In the genomic region with DNA sequence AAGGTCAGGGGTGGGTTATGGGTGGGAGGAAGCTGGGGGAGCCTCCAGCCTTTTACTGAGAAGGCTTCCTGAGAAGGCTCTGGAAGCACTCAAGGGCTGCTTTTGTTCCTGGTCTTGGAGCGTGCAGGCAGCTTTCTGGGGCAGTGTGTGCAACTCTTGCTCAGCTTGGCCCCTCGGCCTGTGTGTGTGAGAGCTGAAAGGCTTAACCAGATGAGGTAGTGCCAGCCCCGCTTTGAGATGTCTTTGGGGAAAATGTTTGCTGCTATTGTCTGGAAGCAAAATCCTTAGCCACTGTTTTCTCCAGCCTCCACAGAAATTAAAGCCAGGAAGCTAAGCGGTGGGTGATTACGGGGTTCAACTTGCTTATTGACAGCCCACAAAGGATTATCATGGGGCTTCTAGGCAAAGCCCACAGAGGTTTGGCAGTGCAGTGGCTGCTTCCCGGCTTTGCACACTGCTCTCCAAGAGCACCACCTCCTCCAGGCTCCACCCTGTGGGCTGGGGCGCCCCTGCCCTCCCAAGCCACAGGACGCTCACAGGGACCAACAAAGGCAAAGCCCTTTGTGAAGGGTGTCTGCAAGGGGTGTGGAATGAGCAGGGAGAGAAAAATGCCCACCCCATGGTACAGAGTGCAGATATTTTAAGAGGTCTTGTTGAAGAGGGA, we compare ENCODE assay signal across 14 cellular contexts.
DNase-seq lines count a peak whose midpoint lies in the region; TF ChIP-seq lines count a peak whose summit lies in the region.
"Had no signal": no experiment of that assay in that cellular context is flagged by ENCODE, and none has a peak within 500 bp of the region (broad histone marks: within the 10 kb centered on the region; RNA-seq: fewer than 3 reads in every experiment).

No MANE protein-coding gene starts in this region.

- H3K23ac ChIP-seq in neuronal stem cell (ENCODE audit: low read depth, low read length, poor library complexity) = no peak overlapping the region

- H4K8ac ChIP-seq in neuronal stem cell (ENCODE audit: low read depth, low read length) = no peak overlapping the region

- H3K9ac ChIP-seq in endodermal cell (ENCODE audit: extremely low read depth, low read length, poor library complexity, severe bottlenecking) (no peak overlapping the region), neuronal stem cell (ENCODE audit: low read depth, low read length, poor library complexity) (no peak overlapping the region)

- H3K14ac ChIP-seq in neuronal stem cell (ENCODE audit: low read length) = no peak overlapping the region

- no peaks in the 10 kb centered on the region for H3K36me3 ChIP-seq in KOPT-K1 (ENCODE audit: insufficient read depth, low read length)
- no peaks in the 10 kb centered on the region for H3K36me3 ChIP-seq in endodermal cell (ENCODE audit: control insufficient read depth, insufficient read depth, low read length)
- no peaks in the 10 kb centered on the region for H3K36me3 ChIP-seq in neuronal stem cell (replicated peaks in 1 of 2; ENCODE audit: control insufficient read depth in 2 of 2, insufficient read depth in 2 of 2, low read length in 2 of 2)
- H3K36me3 ChIP-seq: SJCRH30 had no signal

- H3K4me2 ChIP-seq in neuronal stem cell (ENCODE audit: insufficient read depth, low read length, poor library complexity, severe bottlenecking) = peak overlapping the region; percentile 20

- H2BK12ac ChIP-seq in neuronal stem cell (ENCODE audit: low read length) = no peak overlapping the region

- no peaks in the 10 kb centered on the region for H3K36me3 Mint-ChIP-seq in endodermal cell (ENCODE audit: low read depth)

- no peaks in the 10 kb centered on the region for H3K9me3 ChIP-seq in KOPT-K1 (ENCODE audit: insufficient read depth, low read length, poor library complexity, severe bottlenecking)
- no peaks in the 10 kb centered on the region for H3K9me3 ChIP-seq in endodermal cell (ENCODE audit: control insufficient read depth, low read length)
- no peaks in the 10 kb centered on the region for H3K9me3 ChIP-seq in neuronal stem cell (replicated peaks in 1 of 2; ENCODE audit: control insufficient read depth in 2 of 2, insufficient read depth in 1 of 2, low read depth in 1 of 2, low read length in 2 of 2)
- H3K9me3 ChIP-seq: SJCRH30 had no signal

- no peak overlapping the region for H3K4ac ChIP-seq in neuronal stem cell (ENCODE audit: low read length)

- H2BK120ac ChIP-seq in neuronal stem cell (ENCODE audit: low read depth, low read length) = no peak overlapping the region

- peaks cover 27% of the 10 kb centered on the region for H3K27me3 Mint-ChIP-seq in endodermal cell (ENCODE audit: insufficient read depth)

- peaks cover 4% of the 10 kb centered on the region for H3K4me1 Mint-ChIP-seq in endodermal cell

- H2BK15ac ChIP-seq in neuronal stem cell (ENCODE audit: low read length) = no peak overlapping the region

- 86% methylated on average over 8 of the region's 8 CpGs; no CpG with 5 or more reads in 1 of the 2 experiments for WGBS in endodermal cell (ENCODE audit: insufficient coverage in 1 of 2, insufficient read length in 1 of 2), 2 experiments
- no CpG with 5 or more reads among the region's 8 CpGs for WGBS in neuronal stem cell (ENCODE audit: extremely low coverage in 2 of 2, insufficient read length in 2 of 2, insufficient replicate concordance in 1 of 2), 2 donors

- H3K27me3 ChIP-seq in endodermal cell (ENCODE audit: control insufficient read depth, insufficient read depth, low read length, poor library complexity, severe bottlenecking) = peaks cover 8% of the 10 kb centered on the region
- H3K27me3 ChIP-seq in neuronal stem cell (ENCODE audit: control insufficient read depth in 3 of 3, insufficient read depth in 3 of 3, low read depth in 1 of 3, low read length in 3 of 3) = peaks cover 0 to 4% (median 0%) of the 10 kb centered on the region in 3 experiments

- H2AFZ ChIP-seq in neuronal stem cell (ENCODE audit: low read length) = peak overlapping the region; percentile 24

- no peak overlapping the region for H4K91ac ChIP-seq in neuronal stem cell (ENCODE audit: low read depth, low read length, poor library complexity)

- DNase-seq in NCI-H69 (lab: John Stamatoyannopoulos, UW) (peak; percentile 13), endodermal cell (peak; percentile 55), neuronal stem cell (ENCODE audit: low spot score) (peak; percentile 53), T-helper 9 cell (no peak), UCSD-AML1 (lab: John Stamatoyannopoulos, UW; ENCODE audit: unreplicated experiment) (no peak), NCI-H524 (lab: John Stamatoyannopoulos, UW) (no peak)
- no peak for DNase-seq in effector CD4-positive, alpha-beta T cell
- DNase-seq: COR-L47, IMR-90, NCI-H1930, NCI-H524 treated with DMSO at 0.1 percent for 48 hours, RPMI8226 had no signal

- H3K4me1 ChIP-seq in endodermal cell (ENCODE audit: control insufficient read depth, insufficient read depth, low read length) = no peaks in the 10 kb centered on the region
- peaks cover 4 to 11% of the 10 kb centered on the region in 2 donors for H3K4me1 ChIP-seq in neuronal stem cell (ENCODE audit: control insufficient read depth in 2 of 2, insufficient read depth in 1 of 2, low read depth in 1 of 2, low read length in 2 of 2)
- H3K4me1 ChIP-seq: SJCRH30 had no signal

- H3K9me3 Mint-ChIP-seq in endodermal cell = no peaks in the 10 kb centered on the region

- H3K79me1 ChIP-seq in neuronal stem cell (ENCODE audit: low read depth, low read length) = no peaks in the 10 kb centered on the region

- no peak overlapping the region for H2BK5ac ChIP-seq in neuronal stem cell (ENCODE audit: low read length)

- H2AK5ac ChIP-seq in neuronal stem cell (ENCODE audit: low read depth, low read length) = no peak overlapping the region

- H3K27ac Mint-ChIP-seq in endodermal cell = no peak overlapping the region

- H3K18ac ChIP-seq in neuronal stem cell (ENCODE audit: low read length) = peak overlapping the region; percentile 18

- no peak overlapping the region for H3K4me3 Mint-ChIP-seq in endodermal cell

- H3K4me3 ChIP-seq in endodermal cell (ENCODE audit: low read length) (no peak overlapping the region), neuronal stem cell (ENCODE audit: low read length in 2 of 2) (no peak overlapping the region)
- H3K4me3 ChIP-seq: SJCRH30 had no signal

- TF ChIP-seq CTCF in endodermal cell (conservative IDR thresholded peaks at IDR 0.05) = no peak

- H3K27ac ChIP-seq in KOPT-K1 (ENCODE audit: low read depth, low read length, poor library complexity, severe bottlenecking) (peak overlapping the region; percentile 53), endodermal cell (ENCODE audit: low read depth, low read length) (peak overlapping the region; percentile 79), neuronal stem cell (replicated peaks; ENCODE audit: low read length) (peak overlapping the region; percentile 69)
- H3K27ac ChIP-seq: SJCRH30 had no signal

Comparison
In these comparisons a context has a peak if more than half of its experiments do, and no peak if none do; other contexts are left out.
1. DNase-seq: peak in NCI-H69 (single experiment), endodermal cell (single experiment) and neuronal stem cell (single experiment); none in T-helper 9 cell (single experiment), UCSD-AML1 (single experiment), NCI-H524 (0 of 2) and effector CD4-positive, alpha-beta T cell (single experiment).
2. Peak in every context shown above with its lines, with median percentiles within 50 percentile points of each other: H3K27ac ChIP-seq.